ENCODE assay signal across 30 cellular contexts in genomic region chr1:169974067-169974466, GRCh38.
"Had no signal": no experiment of that assay in that cellular context is flagged by ENCODE, and none has a peak within 500 bp of the region (broad histone marks: within the 10 kb centered on the region; RNA-seq: fewer than 3 reads in every experiment).

No MANE protein-coding gene starts in this region.

- H3K9me3 ChIP-seq: esophagus muscularis mucosa, gastroesophageal sphincter, heart right ventricle had no signal

- H3K27me3 ChIP-seq: brain microvascular endothelial cell, dorsolateral prefrontal cortex, esophagus muscularis mucosa, gastroesophageal sphincter, heart right ventricle, hepatocyte had no signal

- H3K4me2 ChIP-seq: hepatocyte had no signal

- H3K36me3 ChIP-seq: brain microvascular endothelial cell had no signal

- H3K27ac ChIP-seq: brain microvascular endothelial cell, coronary artery, dorsolateral prefrontal cortex, esophagus muscularis mucosa, gastroesophageal sphincter, heart right ventricle, hepatocyte had no signal

- H2AFZ ChIP-seq: hepatocyte had no signal

- FAIRE-seq: astrocyte, bronchial epithelial cell had no signal

- H3K4me3 ChIP-seq: coronary artery, dorsolateral prefrontal cortex, esophagus muscularis mucosa, gastroesophageal sphincter, heart right ventricle, hepatocyte had no signal

- H3K4me1 ChIP-seq: esophagus muscularis mucosa, gastroesophageal sphincter, heart right ventricle had no signal

- H3K79me2 ChIP-seq: hepatocyte had no signal

- ATAC-seq: activated CD4-positive, alpha-beta T cell treated with anti-CD3 and anti-CD28 coated beads for 36 hours; activated CD8-positive, alpha-beta memory T cell treated with anti-CD3 and anti-CD28 coated beads, Interleukin-2, amount 10 ng/mL, durations not matched to agents 7 days and 5 days; activated CD8-positive, alpha-beta T cell treated with anti-CD3 and anti-CD28 coated beads, Interleukin-2, amount 10 ng/mL, durations not matched to agents 7 days and 5 days; activated naive CD4-positive, alpha-beta T cell treated with anti-CD3 and anti-CD28 coated beads, Interleukin-2, amount 50 U/mL, for 72 hours; gastroesophageal sphincter; heart right ventricle had no signal

- DNase-seq: activated CD4-positive, alpha-beta memory T cell treated with anti-CD3 and anti-CD28 coated beads for 36 hours; activated CD4-positive, alpha-beta T cell treated with anti-CD3 and anti-CD28 coated beads for 36 hours; activated CD4-positive, alpha-beta T cell treated with anti-CD3 and anti-CD28 coated beads, Interleukin-2, amount 10 ng/mL, durations not matched to agents 24 days and 14 days; activated CD4-positive, CD25-positive, alpha-beta regulatory T cell; activated CD4-positive, CD25-positive, alpha-beta regulatory T cell treated with anti-CD3 and anti-CD28 coated beads, Interleukin-2, amount 50 U/mL, for 72 hours; activated CD8-positive, alpha-beta memory T cell treated with anti-CD3 and anti-CD28 coated beads, Interleukin-2, amount 10 ng/mL, durations not matched to agents 7 days and 5 days; activated CD8-positive, alpha-beta memory T cell treated with anti-CD3 and anti-CD28 coated beads, Interleukin-2, amount 50 U/mL, for 4 hours; activated CD8-positive, alpha-beta T cell treated with anti-CD3 and anti-CD28 coated beads, Interleukin-2, amount 10 ng/mL, durations not matched to agents 7 days and 5 days; activated effector memory CD4-positive, alpha-beta T cell treated with anti-CD3 and anti-CD28 coated beads, Interleukin-2, amount 50 U/mL, for 16 hours; activated naive CD4-positive, alpha-beta T cell treated with anti-CD3 and anti-CD28 coated beads, Interleukin-2, amount 10 ng/mL, durations not matched to agents 7 days and 5 days; activated naive CD8-positive, alpha-beta T cell treated with anti-CD3 and anti-CD28 coated beads, Interleukin-2, amount 10 ng/mL, durations not matched to agents 7 days and 5 days; activated T-cell treated with anti-CD3 and anti-CD28 coated beads, Interleukin-2, amount 50 U/mL, for 1 hour; activated T-cell treated with anti-CD3 and anti-CD28 coated beads, Interleukin-2, amount 50 U/mL, for 48 hours; amniotic stem cell; anterior cingulate cortex; brain microvascular endothelial cell; dorsolateral prefrontal cortex; effector memory CD4-positive, alpha-beta T cell; endodermal cell; erythroblast; foreskin melanocyte; heart right ventricle; T-helper 2 cell had no signal
